14 cellular contexts compared by ENCODE assay signal in the genomic region with DNA sequence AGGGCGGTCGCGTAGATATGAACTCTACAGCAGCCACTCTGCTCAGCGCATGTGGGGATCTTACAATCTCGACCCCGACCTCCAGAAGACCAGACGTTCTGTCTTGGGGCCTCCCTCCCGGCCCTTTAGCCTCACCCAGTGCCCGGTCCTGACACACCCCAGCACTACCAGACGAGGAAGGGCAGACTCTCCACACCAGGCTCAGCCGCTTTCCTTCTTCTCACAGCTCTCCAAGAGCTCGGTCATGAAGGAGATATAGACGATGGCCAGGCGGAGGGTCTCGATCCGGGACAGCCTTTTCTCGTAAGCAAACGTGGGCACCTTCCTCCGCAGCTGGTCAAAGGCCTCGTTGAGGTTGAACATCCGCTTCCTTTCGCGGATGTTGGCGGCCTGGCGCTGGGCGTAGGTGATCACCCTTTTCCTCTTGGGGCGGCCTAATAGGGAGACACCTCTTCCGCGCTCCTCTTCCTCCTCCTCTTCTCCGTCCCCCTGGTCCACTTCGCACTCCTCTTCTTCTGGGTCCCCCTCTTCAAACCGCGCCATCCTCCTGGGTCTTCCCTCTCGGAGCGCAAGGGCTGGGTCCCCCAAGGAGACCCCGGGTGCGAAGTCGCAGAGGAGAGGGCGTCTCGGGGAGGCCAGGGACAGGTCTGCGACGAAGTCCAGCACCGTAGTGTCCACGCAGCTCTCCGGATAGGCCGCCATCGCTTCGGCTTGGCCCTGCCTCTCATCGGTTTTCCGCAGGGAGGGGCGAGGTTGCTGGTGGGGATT. TPM values are rescaled to one million over a fixed set of nuclear protein-coding genes. Genes with fewer than 3 reads are reported as not detected.
DNase-seq lines count a peak whose midpoint lies in the region; ATAC-seq and TF ChIP-seq lines count a peak whose summit lies in the region.
"Had no signal": no experiment of that assay in that cellular context is flagged by ENCODE, and none has a peak within 500 bp of the region (broad histone marks: within the 10 kb centered on the region; RNA-seq: fewer than 3 reads in every experiment).

A gene with protein sequence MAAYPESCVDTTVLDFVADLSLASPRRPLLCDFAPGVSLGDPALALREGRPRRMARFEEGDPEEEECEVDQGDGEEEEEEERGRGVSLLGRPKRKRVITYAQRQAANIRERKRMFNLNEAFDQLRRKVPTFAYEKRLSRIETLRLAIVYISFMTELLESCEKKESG (minus strand): TSS at position 761 of the 768 bp plus-strand sequence. CDS start 59 bp downstream, at position 702.

- H3K4me3 ChIP-seq in coronary artery (peak within 1 kb of the TSS; percentile 63), mesodermal cell (ENCODE audit: extremely low read depth, insufficient read depth, low read length, poor library complexity, severe bottlenecking) (peak within 1 kb of the TSS; percentile 25)

- H3K9me3 ChIP-seq in mesodermal cell (ENCODE audit: control insufficient read depth, low read length) = no peaks in the 10 kb centered on the region
- H3K9me3 ChIP-seq: Caco-2 had no signal

- no peak within 1 kb of the TSS for H3K27ac Mint-ChIP-seq in HFFc6
- H3K27ac Mint-ChIP-seq in stimulated activated naive B cell treated with anti-CD40 and anti-IgM and Interleukin-4, amounts not matched to agents 10 μg/mL and 1 μg/mL and 100 μg/mL, for 72 hours = peak within 1 kb of the TSS; percentile 47
- H3K27ac Mint-ChIP-seq: activated naive CD4-positive, alpha-beta T cell treated with anti-CD3 and anti-CD28 coated beads, Interleukin-2, amount 10 ng/mL, durations not matched to agents 7 days and 5 days had no signal

- DNase-seq in HFFc6 = no peak
- DNase-seq in coronary artery (ENCODE audit: low spot score) = peak; percentile 62
- no peak for DNase-seq in stimulated activated naive B cell treated with anti-CD40 and anti-IgM and Interleukin-4, amounts not matched to agents 10 μg/mL and 1 μg/mL and 100 μg/mL, for 72 hours
- DNase-seq in activated T-cell treated with anti-CD3 and anti-CD28 coated beads, Interleukin-2, amount 50 U/mL, for 4 hours = no peak
- no peak for DNase-seq in activated naive CD4-positive, alpha-beta T cell treated with Interleukin-2 at 50 U/mL for 16 hours
- DNase-seq in NOMO-1 (lab: John Stamatoyannopoulos, UW; ENCODE audit: unreplicated experiment in 2 of 2) = no peak
- no peak for DNase-seq in HuH-7.5 (ENCODE audit: low spot score)
- DNase-seq: activated naive CD4-positive, alpha-beta T cell treated with anti-CD3 and anti-CD28 coated beads, Interleukin-2, amount 10 ng/mL, durations not matched to agents 7 days and 5 days; Caco-2; effector CD4-positive, alpha-beta T cell; HCEC 1CT; Karpas-422; T1000 had no signal

- no peaks in the 10 kb centered on the region for H3K4me1 ChIP-seq in mesodermal cell (ENCODE audit: control insufficient read depth, insufficient read depth, low read length, poor library complexity, severe bottlenecking)
- H3K4me1 ChIP-seq: Caco-2 had no signal

- H3K9me3 Mint-ChIP-seq in HFFc6 = no peaks in the 10 kb centered on the region
- peaks cover 3 to 4% of the 10 kb centered on the region in 2 donors for H3K9me3 Mint-ChIP-seq in stimulated activated naive B cell treated with anti-CD40 and anti-IgM and Interleukin-4, amounts not matched to agents 10 μg/mL and 1 μg/mL and 100 μg/mL, for 72 hours
- no peaks in the 10 kb centered on the region for H3K9me3 Mint-ChIP-seq in activated T-cell treated with anti-CD3 and anti-CD28 coated beads, Interleukin-2, amount 50 U/mL, for 4 hours
- H3K9me3 Mint-ChIP-seq: activated naive CD4-positive, alpha-beta T cell treated with anti-CD3 and anti-CD28 coated beads, Interleukin-2, amount 10 ng/mL, durations not matched to agents 7 days and 5 days had no signal

- no peak for ATAC-seq in stimulated activated naive B cell treated with anti-CD40 and anti-IgM and Interleukin-4, amounts not matched to agents 10 μg/mL and 1 μg/mL and 100 μg/mL, for 72 hours (replicated peaks)
- no peak for ATAC-seq in activated T-cell treated with anti-CD3 and anti-CD28 coated beads, Interleukin-2, amount 50 U/mL, for 4 hours

- H3K36me3 Mint-ChIP-seq in HFFc6 (ENCODE audit: low read depth) = no peaks in the 10 kb centered on the region
- no peaks in the 10 kb centered on the region for H3K36me3 Mint-ChIP-seq in stimulated activated naive B cell treated with anti-CD40 and anti-IgM and Interleukin-4, amounts not matched to agents 10 μg/mL and 1 μg/mL and 100 μg/mL, for 72 hours
- H3K36me3 Mint-ChIP-seq in activated T-cell treated with anti-CD3 and anti-CD28 coated beads, Interleukin-2, amount 50 U/mL, for 4 hours (ENCODE audit: insufficient read depth) = no peaks in the 10 kb centered on the region
- H3K36me3 Mint-ChIP-seq: activated naive CD4-positive, alpha-beta T cell treated with anti-CD3 and anti-CD28 coated beads, Interleukin-2, amount 10 ng/mL, durations not matched to agents 7 days and 5 days had no signal

- H3K4me3 Mint-ChIP-seq in HFFc6 = peak within 1 kb of the TSS; percentile 76; the same call in 1 of the 2 replicates
- H3K4me3 Mint-ChIP-seq in stimulated activated naive B cell treated with anti-CD40 and anti-IgM and Interleukin-4, amounts not matched to agents 10 μg/mL and 1 μg/mL and 100 μg/mL, for 72 hours = no peak within 1 kb of the TSS
- no peak within 1 kb of the TSS for H3K4me3 Mint-ChIP-seq in activated T-cell treated with anti-CD3 and anti-CD28 coated beads, Interleukin-2, amount 50 U/mL, for 4 hours
- H3K4me3 Mint-ChIP-seq: activated naive CD4-positive, alpha-beta T cell treated with anti-CD3 and anti-CD28 coated beads, Interleukin-2, amount 10 ng/mL, durations not matched to agents 7 days and 5 days had no signal

- H3K27ac ChIP-seq in coronary artery (no peak within 1 kb of the TSS), mesodermal cell (ENCODE audit: low read depth, low read length, severe bottlenecking) (no peak within 1 kb of the TSS)

- peaks cover 6% of the 10 kb centered on the region; the same call in 1 of the 2 replicates for H3K4me1 Mint-ChIP-seq in HFFc6 (ENCODE audit: low read depth)
- H3K4me1 Mint-ChIP-seq in stimulated activated naive B cell treated with anti-CD40 and anti-IgM and Interleukin-4, amounts not matched to agents 10 μg/mL and 1 μg/mL and 100 μg/mL, for 72 hours = peaks cover 3 to 17% of the 10 kb centered on the region in 2 donors
- no peaks in the 10 kb centered on the region for H3K4me1 Mint-ChIP-seq in activated T-cell treated with anti-CD3 and anti-CD28 coated beads, Interleukin-2, amount 50 U/mL, for 4 hours (ENCODE audit: low read depth)
- H3K4me1 Mint-ChIP-seq: activated naive CD4-positive, alpha-beta T cell treated with anti-CD3 and anti-CD28 coated beads, Interleukin-2, amount 10 ng/mL, durations not matched to agents 7 days and 5 days had no signal

- TF ChIP-seq CTCF in HFFc6 (IDR thresholded peaks at IDR 0.05) (no peak), coronary artery (IDR thresholded peaks at IDR 0.05) (no peak)

- H3K36me3 ChIP-seq in mesodermal cell (ENCODE audit: control insufficient read depth, insufficient read depth, low read length) = no peaks in the 10 kb centered on the region

- WGBS in mesodermal cell (ENCODE audit: insufficient coverage in 2 of 2), 2 experiments = 1 to 2% methylated on average over 43 to 45 of the region's 51 CpGs

- peaks cover 11% of the 10 kb centered on the region for H3K27me3 Mint-ChIP-seq in HFFc6 (ENCODE audit: insufficient read depth)
- H3K27me3 Mint-ChIP-seq in stimulated activated naive B cell treated with anti-CD40 and anti-IgM and Interleukin-4, amounts not matched to agents 10 μg/mL and 1 μg/mL and 100 μg/mL, for 72 hours = peaks cover 45 to 49% of the 10 kb centered on the region in 2 donors
- peaks cover 40% of the 10 kb centered on the region for H3K27me3 Mint-ChIP-seq in activated T-cell treated with anti-CD3 and anti-CD28 coated beads, Interleukin-2, amount 50 U/mL, for 4 hours (ENCODE audit: low read depth)

RNA-seq across cellular contexts. Expression of the gene that starts here (rescaled TPM):
- total RNA-seq in HFFc6 (2021; fragmentation: NEBNext Ultra II Directional; extraction: Animal tissue kit (Norgen Biotek cat#: 25700)) = not detected
- not detected for polyA plus RNA-seq in mesodermal cell (2013, experiment 1 of 2)
- polyA plus RNA-seq in mesodermal cell (2013, experiment 2 of 2) = not detected
- total RNA-seq in activated T-cell treated with anti-CD3 and anti-CD28 coated beads, Interleukin-2, amount 50 U/mL, for 4 hours = not detected
- total RNA-seq: Caco-2 had no signal
